In genomic region chr9:33076031-33076359, GRCh38 we compare ENCODE assay signal across 8 cellular contexts. TPM values are rescaled to one million over a fixed set of nuclear protein-coding genes. Genes with fewer than 3 reads are reported as not detected.
A peak's percentile ranks its signal among the peaks of the same experiment; 100 is the strongest.
DNase-seq lines count a peak whose midpoint lies in the region; ATAC-seq lines count a peak whose summit lies in the region.

No MANE protein-coding gene starts in this region.

- POLR2A ChIA-PET in activated CD4-positive, alpha-beta memory T cell treated with anti-CD3 and anti-CD28 coated beads for 36 hours (lab: Charles Lee): interaction anchor here (0.8 to 1.8 kb wide), 6 partner anchors 15 to 90 kb away, joined by 3 to 14 read pairs (median 5); partner anchors contain the start of genes B4GALT1 and DNAJA1

- H3K9me3 Mint-ChIP-seq in activated CD4-positive, alpha-beta memory T cell treated with anti-CD3 and anti-CD28 coated beads for 36 hours: no peaks in the 10 kb centered on the region

- DNase-seq in Right ventricle myocardium superior (no peak), cardiac septum (ENCODE audit: low spot score) (no peak), left ventricle myocardium superior (no peak), skeletal muscle cell (ENCODE audit: low read depth) (no peak), G401 (ENCODE audit: low spot score) (no peak), UCSD-AML1 (lab: John Stamatoyannopoulos, UW; ENCODE audit: unreplicated experiment) (no peak)
- DNase-seq in activated CD4-positive, alpha-beta memory T cell treated with anti-CD3 and anti-CD28 coated beads for 36 hours: no peak
- no peak for DNase-seq in NK-92 treated with Interleukin-12 subunit alpha and Interleukin-12 subunit beta, amount 100 ng/mL, for 24 hours (lab: John Stamatoyannopoulos, UW)

- peak overlapping the region; percentile 99 for H3K27ac Mint-ChIP-seq in activated CD4-positive, alpha-beta memory T cell treated with anti-CD3 and anti-CD28 coated beads for 36 hours

- peaks cover 27% of the 10 kb centered on the region for H3K36me3 Mint-ChIP-seq in activated CD4-positive, alpha-beta memory T cell treated with anti-CD3 and anti-CD28 coated beads for 36 hours

- no peaks in the 10 kb centered on the region for H3K27me3 Mint-ChIP-seq in activated CD4-positive, alpha-beta memory T cell treated with anti-CD3 and anti-CD28 coated beads for 36 hours

- peak overlapping the region; percentile 100 for H3K4me3 Mint-ChIP-seq in activated CD4-positive, alpha-beta memory T cell treated with anti-CD3 and anti-CD28 coated beads for 36 hours

- intact Hi-C loops in Right ventricle myocardium superior (cut with DNase I): no loop called here
- intact Hi-C loops in cardiac septum (cut with DNase I): loop anchor here (5.0 kb wide), 1 partner anchor 49 kb away; the partner anchor contains the start of gene DNAJA1
- intact Hi-C loops in activated CD4-positive, alpha-beta memory T cell treated with anti-CD3 and anti-CD28 coated beads for 36 hours (cut with micrococcal nuclease): loop anchor here (1.0 to 2.0 kb wide), 5 partner anchors 51 to 525 kb away; partner anchors contain the start of genes BAG1, DNAJA1 and NFX1
- intact Hi-C loops in left ventricle myocardium superior (cut with micrococcal nuclease): no loop called here

- peaks cover 47% of the 10 kb centered on the region for H3K4me1 Mint-ChIP-seq in activated CD4-positive, alpha-beta memory T cell treated with anti-CD3 and anti-CD28 coated beads for 36 hours (ENCODE audit: low read depth)

- H3K4me3 ChIP-seq in skeletal muscle cell (ENCODE audit: low read depth, low read length): peak overlapping the region; percentile 80

- CTCF ChIA-PET in activated CD4-positive, alpha-beta memory T cell treated with anti-CD3 and anti-CD28 coated beads for 36 hours (lab: Charles Lee): interaction anchor here (0.9 to 3.2 kb wide), 7 partner anchors 8 to 697 kb away, joined by 3 to 13 read pairs (median 6); partner anchors contain the start of gene B4GALT1

- in situ Hi-C loops in G401 (cut with HindIII; ENCODE audit: low sequenced_read_pairs): no loop called here

- ATAC-seq in Right ventricle myocardium superior (ENCODE audit: poor library complexity) (peak; percentile 1), left ventricle myocardium superior (peak; percentile 13)

RNA-seq across cellular contexts. Expression of gene SMU1, which starts 0.5 kb away (rescaled TPM):
- 14.6 TPM for total RNA-seq in Right ventricle myocardium superior
- total RNA-seq in cardiac septum: 16.4 TPM
- total RNA-seq in activated CD4-positive, alpha-beta memory T cell treated with anti-CD3 and anti-CD28 coated beads for 36 hours: 10 to 100 TPM; 25.8 to 26.1 TPM
- total RNA-seq in left ventricle myocardium superior: 16.3 TPM
- total RNA-seq in G401 (2014; rRNA removed; shearing (Covaris generic)): 34.4 and 49.4 TPM in 2 replicates

RNA-seq across cellular contexts. Expression of gene DNAJA1, which starts 50.9 kb away (rescaled TPM):
- total RNA-seq in Right ventricle myocardium superior (74.5 TPM), cardiac septum (87.6 TPM), left ventricle myocardium superior (90.9 TPM)
- total RNA-seq in activated CD4-positive, alpha-beta memory T cell treated with anti-CD3 and anti-CD28 coated beads for 36 hours: 100 to 1,000 TPM; 173 to 184 TPM
- 163 and 266 TPM in 2 replicates for total RNA-seq in G401 (2014; rRNA removed; shearing (Covaris generic))

Comparison
In these comparisons a context has a peak if more than half of its experiments do, and no peak if none do; other contexts are left out.
1. intact Hi-C loops: an anchor here in cardiac septum (5.0 kb wide) and activated CD4-positive, alpha-beta memory T cell treated with anti-CD3 and anti-CD28 coated beads for 36 hours (1.0 to 2.0 kb wide); none called in Right ventricle myocardium superior and left ventricle myocardium superior.